ENCODE assay signal across 8 cellular contexts in genomic region chr1:71080178-71080781, GRCh38. TPM values are rescaled to one million over a fixed set of nuclear protein-coding genes. Genes with fewer than 3 reads are reported as not detected.
DNase-seq lines count a peak whose midpoint lies in the region; ATAC-seq and TF ChIP-seq lines count a peak whose summit lies in the region.

No MANE protein-coding gene starts in this region.

- peaks cover 30% of the 10 kb centered on the region for H3K4me1 ChIP-seq in suprapubic skin

- H3K27me3 Mint-ChIP-seq in HFFc6 (ENCODE audit: insufficient read depth) = no peaks in the 10 kb centered on the region
- H3K27me3 Mint-ChIP-seq in central memory CD8-positive, alpha-beta T cell = peaks cover 26% of the 10 kb centered on the region

- intact Hi-C loops in lower leg skin (cut with DNase I; ENCODE audit: low total_unique reads) = no loop called here

- WGBS in lower leg skin, 2 donors = 0 to 1% methylated on average over 20 of the region's 20 CpGs
- WGBS in suprapubic skin = under 1% methylated on average over 20 of the region's 20 CpGs

- no peak for TF ChIP-seq POLR2A in lower leg skin (IDR thresholded peaks at IDR 0.05)
- no peak for TF ChIP-seq POLR2A in suprapubic skin (IDR thresholded peaks at IDR 0.05)

- no peak for TF ChIP-seq EP300 in suprapubic skin (IDR thresholded peaks at IDR 0.05)

- no peak for TF ChIP-seq CTCF in HFFc6 (IDR thresholded peaks at IDR 0.05)
- no peak for TF ChIP-seq CTCF in lower leg skin (IDR thresholded peaks at IDR 0.05)
- no peak for TF ChIP-seq CTCF in suprapubic skin (IDR thresholded peaks at IDR 0.05)

- H3K9me3 ChIP-seq in suprapubic skin = no peaks in the 10 kb centered on the region

- no peak for ATAC-seq in central memory CD8-positive, alpha-beta T cell (replicated peaks; ENCODE audit: extremely low read depth, poor library complexity, severe bottlenecking)

- peak overlapping the region; percentile 99 for H3K27ac Mint-ChIP-seq in HFFc6
- H3K27ac Mint-ChIP-seq in central memory CD8-positive, alpha-beta T cell (ENCODE audit: low read depth) = peak overlapping the region; percentile 98

- peak overlapping the region; percentile 89 for H3K27ac ChIP-seq in suprapubic skin

- peaks cover 57% of the 10 kb centered on the region for H3K4me1 Mint-ChIP-seq in HFFc6 (ENCODE audit: low read depth)
- peaks cover 39% of the 10 kb centered on the region for H3K4me1 Mint-ChIP-seq in central memory CD8-positive, alpha-beta T cell

- peaks cover 26% of the 10 kb centered on the region for H3K36me3 Mint-ChIP-seq in HFFc6 (ENCODE audit: low read depth)
- H3K36me3 Mint-ChIP-seq in central memory CD8-positive, alpha-beta T cell (ENCODE audit: insufficient read depth) = peaks cover 35% of the 10 kb centered on the region

- no peaks in the 10 kb centered on the region for H3K27me3 ChIP-seq in suprapubic skin

- DNase-seq in activated CD4-positive, alpha-beta T cell treated with anti-CD3 and anti-CD28 coated beads for 4 hours = peak; percentile 22 to 24
- no peak for DNase-seq in activated CD4-positive, alpha-beta T cell treated with anti-CD3 and anti-CD28 coated beads, Interleukin-2, amount 50 U/mL, for 1 hour
- DNase-seq in HFFc6 = no peak
- peak; percentile 64 for DNase-seq in OCI-M1 (lab: John Stamatoyannopoulos, UW)
- DNase-seq in central memory CD8-positive, alpha-beta T cell (ENCODE audit: low spot score in 2 of 2) = no peak
- peak in 1 of 2 donors; percentile 16 for DNase-seq in lower leg skin (ENCODE audit: low spot score in 2 of 2)
- DNase-seq in suprapubic skin (ENCODE audit: low spot score in 2 of 2) = no peak
- DNase-seq in putamen (ENCODE audit: low spot score) = no peak

- peak overlapping the region; percentile 99 for H3K4me3 Mint-ChIP-seq in HFFc6
- peak overlapping the region; percentile 93 for H3K4me3 Mint-ChIP-seq in central memory CD8-positive, alpha-beta T cell

- peaks cover 29% of the 10 kb centered on the region for H3K36me3 ChIP-seq in suprapubic skin

- H3K4me3 ChIP-seq in lower leg skin (ENCODE audit: low read depth, poor library complexity, severe bottlenecking) (peak overlapping the region; percentile 75), suprapubic skin (peak overlapping the region; percentile 82)

- H3K9me3 Mint-ChIP-seq in HFFc6 = no peaks in the 10 kb centered on the region
- peaks cover 5% of the 10 kb centered on the region for H3K9me3 Mint-ChIP-seq in central memory CD8-positive, alpha-beta T cell

RNA-seq across cellular contexts. Expression of gene ZRANB2, which starts 0.6 kb away (rescaled TPM):
- total RNA-seq in HFFc6 (2021; fragmentation: NEBNext Ultra II Directional; extraction: Animal tissue kit (Norgen Biotek cat#: 25700)) = 10 to 100 TPM; 71.0 to 87.4 (median 80.5) TPM
- total RNA-seq in lower leg skin = 10 to 100 TPM; 27.3 to 49.9 (median 42.9) TPM
- total RNA-seq in suprapubic skin = 100 to 1,000 TPM in 1 of 4 donors, 10 to 100 TPM in 3; 37.4 to 164 (median 49.0) TPM

RNA-seq across cellular contexts. Expression of gene PTGER3, which starts 32.7 kb away (rescaled TPM):
- total RNA-seq in HFFc6 (2021; fragmentation: NEBNext Ultra II Directional; extraction: Animal tissue kit (Norgen Biotek cat#: 25700)) = 1 to 10 TPM in 2 of 6 experiments, under 1 TPM in 4; 0.40 to 2.1 (median 0.54) TPM
- total RNA-seq in lower leg skin (100 to 1,000 TPM in 1 of 4 donors, 10 to 100 TPM in 3; 79.5 to 143 (median 88.6) TPM), suprapubic skin (10 to 100 TPM; 23.1 to 60.8 (median 48.8) TPM)

Comparison
In these comparisons a context has a peak if more than half of its experiments do, and no peak if none do; other contexts are left out.
1. DNase-seq: peak in activated CD4-positive, alpha-beta T cell treated with anti-CD3 and anti-CD28 coated beads for 4 hours (2 of 2) and OCI-M1 (single experiment); none in activated CD4-positive, alpha-beta T cell treated with anti-CD3 and anti-CD28 coated beads, Interleukin-2, amount 50 U/mL, for 1 hour (single experiment), HFFc6 (single experiment), central memory CD8-positive, alpha-beta T cell (0 of 2), suprapubic skin (0 of 2) and putamen (single experiment).
2. RNA of gene PTGER3, which starts 32.7 kb away (total RNA-seq): 79.5 to 143 TPM in lower leg skin and 23.1 to 60.8 TPM in suprapubic skin; 0.40 to 2.1 TPM in HFFc6; every median in the first group is over 4 times any median in the second.